23 cellular contexts compared by ENCODE assay signal in the genomic region with DNA sequence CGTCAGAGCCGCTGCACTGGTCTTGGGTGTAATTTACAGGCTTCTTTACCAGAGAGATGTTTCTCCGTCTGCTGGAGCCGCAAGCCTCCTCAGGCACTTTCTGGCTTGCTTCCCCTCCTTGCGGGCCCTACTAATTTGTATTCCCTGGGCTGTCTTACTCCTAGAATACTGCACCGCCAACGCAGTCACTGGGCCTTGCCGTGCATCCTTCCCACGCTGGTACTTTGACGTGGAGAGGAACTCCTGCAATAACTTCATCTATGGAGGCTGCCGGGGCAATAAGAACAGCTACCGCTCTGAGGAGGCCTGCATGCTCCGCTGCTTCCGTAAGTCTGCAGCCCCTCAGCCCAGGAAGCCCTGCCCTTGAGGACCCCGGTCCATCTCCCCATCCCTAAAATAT. TPM values are rescaled to one million over a fixed set of nuclear protein-coding genes. Genes with fewer than 3 reads are reported as not detected.
DNase-seq lines count a peak whose midpoint lies in the region; ATAC-seq and TF ChIP-seq lines count a peak whose summit lies in the region.
"Had no signal": no experiment of that assay in that cellular context is flagged by ENCODE, and none has a peak within 500 bp of the region (broad histone marks: within the 10 kb centered on the region; RNA-seq: fewer than 3 reads in every experiment).

No MANE protein-coding gene starts in this region.

- H3K9ac ChIP-seq in IMR-90 (ENCODE audit: low read depth, low read length): no peak overlapping the region
- H3K9ac ChIP-seq in neural progenitor cell: no peak overlapping the region

- no peaks in the 10 kb centered on the region for H4K20me1 ChIP-seq in IMR-90 (ENCODE audit: insufficient read depth, low read length)
- H4K20me1 ChIP-seq in neural progenitor cell (ENCODE audit: low read depth): no peaks in the 10 kb centered on the region

- peak overlapping the region; percentile 8 for H3K18ac ChIP-seq in IMR-90 (ENCODE audit: low read depth, low read length)

- peak overlapping the region; percentile 69 for H2AK9ac ChIP-seq in IMR-90 (replicated peaks; ENCODE audit: low read depth, low read length, poor library complexity)

- H3F3A ChIP-seq in neural progenitor cell (ENCODE audit: low read depth): no peaks in the 10 kb centered on the region

- H2BK120ac ChIP-seq in IMR-90 (ENCODE audit: low read depth, low read length): peak overlapping the region; percentile 75

- no peak overlapping the region for H3K4me3 Mint-ChIP-seq in neural progenitor cell
- H3K4me3 Mint-ChIP-seq: activated CD4-positive, alpha-beta T cell treated with anti-CD3 and anti-CD28 coated beads, Interleukin-2, amount 10 ng/mL, durations not matched to agents 7 days and 5 days; T-cell had no signal

- no peaks in the 10 kb centered on the region for H3K9me3 Mint-ChIP-seq in neural progenitor cell
- H3K9me3 Mint-ChIP-seq: activated CD4-positive, alpha-beta T cell treated with anti-CD3 and anti-CD28 coated beads, Interleukin-2, amount 10 ng/mL, durations not matched to agents 7 days and 5 days; T-cell had no signal

- peak overlapping the region; percentile 2; the same call in 1 of the 3 replicates for H2BK15ac ChIP-seq in IMR-90 (ENCODE audit: low read depth, low read length)

- peak overlapping the region; percentile 6; the same call in 1 of the 2 replicates for H4K5ac ChIP-seq in IMR-90 (ENCODE audit: low read depth, low read length)

- no peak overlapping the region for H3K4me2 ChIP-seq in IMR-90 (ENCODE audit: low read depth, low read length)
- H3K4me2 ChIP-seq in neural progenitor cell: no peak overlapping the region

- no peaks in the 10 kb centered on the region for H3K27me3 Mint-ChIP-seq in neural progenitor cell (ENCODE audit: insufficient read depth, low read depth)
- H3K27me3 Mint-ChIP-seq: activated CD4-positive, alpha-beta T cell treated with anti-CD3 and anti-CD28 coated beads, Interleukin-2, amount 10 ng/mL, durations not matched to agents 7 days and 5 days; T-cell had no signal

- peak overlapping the region; percentile 45 for H2BK20ac ChIP-seq in IMR-90 (ENCODE audit: low read depth, low read length)

- H4K91ac ChIP-seq in IMR-90 (ENCODE audit: insufficient read depth, low read depth, low read length): peak overlapping the region; percentile 57

- H3K36me3 Mint-ChIP-seq in neural progenitor cell: no peaks in the 10 kb centered on the region

- no peak for TF ChIP-seq POLR2A in IMR-90 (IDR thresholded peaks at IDR 0.05; ENCODE audit: low read depth, low read length)

- H3K4ac ChIP-seq in IMR-90 (ENCODE audit: low read depth, low read length): peak overlapping the region; percentile 53

- TF ChIP-seq CTCF in IMR-90 (conservative IDR thresholded peaks at IDR 0.05; ENCODE audit: low read depth, low read length) (no peak), neural progenitor cell (IDR thresholded peaks at IDR 0.05) (no peak)

- dilution Hi-C loops in IMR-90 (cut with HindIII; ENCODE audit: low sequenced_read_pairs, unreplicated experiment): no loop called here

- H3K36me3 ChIP-seq in IMR-90 (ENCODE audit: control insufficient read depth, insufficient read depth, low read length) (no peaks in the 10 kb centered on the region), neural progenitor cell (no peaks in the 10 kb centered on the region)
- H3K36me3 ChIP-seq: left ventricle myocardium inferior, ovary had no signal

- no peaks in the 10 kb centered on the region for H3K79me2 ChIP-seq in neural progenitor cell (ENCODE audit: low read depth)

- H2AFZ ChIP-seq in IMR-90 (replicated peaks; ENCODE audit: low read length, poor library complexity): peak overlapping the region; percentile 82
- no peak overlapping the region for H2AFZ ChIP-seq in neural progenitor cell (replicated peaks)

- H3K23ac ChIP-seq in IMR-90 (ENCODE audit: low read depth, low read length): no peak overlapping the region

- H3K27ac ChIP-seq in IMR-90 (ENCODE audit: insufficient read depth, low read length) (peak overlapping the region; percentile 43), epithelial cell of prostate (peak overlapping the region; percentile 99), neural progenitor cell (no peak overlapping the region), temporal lobe (ENCODE audit: low read depth, low read length) (peak overlapping the region; percentile 36)
- H3K27ac ChIP-seq: adrenal gland, esophagus muscularis mucosa, left ventricle myocardium inferior, ovary had no signal

- no peaks in the 10 kb centered on the region for H3K27me3 ChIP-seq in IMR-90 (ENCODE audit: control insufficient read depth, insufficient read depth, low read length)
- H3K27me3 ChIP-seq in neural progenitor cell: no peaks in the 10 kb centered on the region
- H3K27me3 ChIP-seq: adrenal gland, esophagus muscularis mucosa, ovary had no signal

- peaks cover 13% of the 10 kb centered on the region for H3K9me1 ChIP-seq in IMR-90 (ENCODE audit: insufficient read depth, low read length)

- H3K14ac ChIP-seq in IMR-90 (replicated peaks; ENCODE audit: low read depth, low read length): peak overlapping the region; percentile 32

- peaks cover 28% of the 10 kb centered on the region for H3K4me1 Mint-ChIP-seq in neural progenitor cell
- H3K4me1 Mint-ChIP-seq: activated CD4-positive, alpha-beta T cell treated with anti-CD3 and anti-CD28 coated beads, Interleukin-2, amount 10 ng/mL, durations not matched to agents 7 days and 5 days; T-cell had no signal

- peak overlapping the region; percentile 69 for H2AK5ac ChIP-seq in IMR-90 (ENCODE audit: low read depth, low read length)

- no peak for ATAC-seq in IMR-90 (ENCODE audit: low read depth)
- no peak for ATAC-seq in HG03039 (IDR thresholded peaks at IDR 0.05; ENCODE audit: unreplicated experiment)
- ATAC-seq: sciatic nerve, T-cell had no signal

- no peaks in the 10 kb centered on the region for H3K79me1 ChIP-seq in IMR-90 (ENCODE audit: low read depth in 1 of 2, low read length in 2 of 2)

- in situ Hi-C loops in IMR-90 (cut with MboI; ENCODE audit: low sequenced_read_pairs): no loop called here

- no peak overlapping the region for H3K4me3 ChIP-seq in IMR-90 (ENCODE audit: insufficient read depth, low read depth, low read length)
- no peak overlapping the region for H3K4me3 ChIP-seq in neural progenitor cell
- H3K4me3 ChIP-seq: adrenal gland, esophagus muscularis mucosa, left ventricle myocardium inferior, ovary had no signal

- 90% methylated on average over 9 of the region's 15 CpGs; no CpG with 5 or more reads in 1 of the 2 experiments for WGBS in IMR-90 (ENCODE audit: extremely low coverage in 2 of 2, insufficient read length in 1 of 2), 2 experiments

- H4K8ac ChIP-seq in IMR-90 (ENCODE audit: low read depth in 2 of 2, low read length in 2 of 2): peak overlapping the region; percentile 27 to 41; a peak in 3 of 4 replicates

- H2BK5ac ChIP-seq in IMR-90 (ENCODE audit: low read depth, low read length, poor library complexity, severe bottlenecking): peak overlapping the region; percentile 77

- H3K27ac Mint-ChIP-seq in neural progenitor cell: peak overlapping the region; percentile 21
- H3K27ac Mint-ChIP-seq: activated CD4-positive, alpha-beta T cell treated with anti-CD3 and anti-CD28 coated beads, Interleukin-2, amount 10 ng/mL, durations not matched to agents 7 days and 5 days; T-cell had no signal

- BruUV-seq in IMR-90 (replicated peaks; lab: Mats Ljungman, UMichigan): no TSS peak

- POLR2A ChIA-PET in IMR-90 (lab: Charles Lee; ENCODE audit: unreplicated experiment): no interaction called here

- CTCF ChIA-PET in IMR-90 (lab: Yijun Ruan, JAX): no interaction called here

- peaks cover 25% of the 10 kb centered on the region for H3K4me1 ChIP-seq in IMR-90 (ENCODE audit: control insufficient read depth, insufficient read depth, low read length)
- H3K4me1 ChIP-seq in neural progenitor cell: no peaks in the 10 kb centered on the region
- H3K4me1 ChIP-seq: left ventricle myocardium inferior had no signal

- intact Hi-C loops in IMR-90 (cut with micrococcal nuclease): no loop called here

- H3K9me3 ChIP-seq in IMR-90 (ENCODE audit: control insufficient read depth, insufficient read depth, low read length) (no peaks in the 10 kb centered on the region), neural progenitor cell (ENCODE audit: low read depth) (no peaks in the 10 kb centered on the region)
- H3K9me3 ChIP-seq: adrenal gland, esophagus muscularis mucosa, left ventricle myocardium inferior, ovary had no signal

- TF ChIP-seq RAD21 in IMR-90 (IDR thresholded peaks at IDR 0.05; ENCODE audit: low read length): no peak

- DNase-seq in IMR-90 (no peak), epithelial cell of prostate (ENCODE audit: low read depth, low spot score) (no peak), neural progenitor cell (ENCODE audit: low spot score) (no peak), NCI-H2029 treated with DMSO at 0.1 percent for 48 hours (lab: John Stamatoyannopoulos, UW) (no peak)
- DNase-seq in activated naive CD4-positive, alpha-beta T cell treated with anti-CD3 and anti-CD28 coated beads, Interleukin-2, amount 50 U/mL, for 16 hours: no peak
- no peak for DNase-seq in activated effector memory CD4-positive, alpha-beta T cell treated with Interleukin-2 at 50 U/mL for 16 hours
- DNase-seq: activated CD4-positive, alpha-beta T cell treated with anti-CD3 and anti-CD28 coated beads, Interleukin-2, amount 10 ng/mL, durations not matched to agents 7 days and 5 days; activated CD8-positive, alpha-beta memory T cell treated with anti-CD3 and anti-CD28 coated beads, Interleukin-2, amount 50 U/mL, for 48 hours; activated gamma-delta T cell; adrenal gland; Kasumi-1; left ventricle myocardium inferior; NCI-H1092; NCI-H2081 treated with DMSO at 0.1 percent for 48 hours; NCI-H524 treated with DMSO at 0.1 percent for 48 hours; ovary; SHP77; T-cell had no signal

- H3K56ac ChIP-seq in IMR-90 (ENCODE audit: extremely low read depth, insufficient read depth, low read length): peak overlapping the region; percentile 19; the same call in 1 of the 2 replicates

RNA-seq across cellular contexts. Expression of a gene that starts 14.1 kb away (rescaled TPM):
- total RNA-seq in IMR-90 (2012; rRNA removed) (1.4 TPM in 1 of 2 replicates, not detected in the other), neural progenitor cell (ENCODE audit: low replicate concordance) (not detected in 2 replicates), temporal lobe (1.2 TPM)
- polyA plus RNA-seq in IMR-90 (2012; rRNA removed): 0.80 and 0.96 TPM in 2 replicates
- polyA plus RNA-seq in IMR-90 (2012; cell fraction: cytosol; rRNA removed): 0.44 and 3.1 TPM in 2 replicates
- not detected in 2 replicates for polyA plus RNA-seq in IMR-90 (2012; cell fraction: nucleus; rRNA removed; ENCODE audit: low replicate concordance)
- total RNA-seq: activated CD4-positive, alpha-beta T cell treated with anti-CD3 and anti-CD28 coated beads, Interleukin-2, amount 10 ng/mL, durations not matched to agents 7 days and 5 days had no signal

RNA-seq across cellular contexts. Expression of a gene that starts 25.6 kb away (rescaled TPM):
- total RNA-seq in IMR-90 (2012; rRNA removed): 0.28 and 0.54 TPM in 2 replicates
- polyA plus RNA-seq in IMR-90 (2012; rRNA removed): 1.2 and 2.2 TPM in 2 replicates
- 1.2 and 1.8 TPM in 2 replicates for polyA plus RNA-seq in IMR-90 (2012; cell fraction: cytosol; rRNA removed)
- polyA plus RNA-seq in IMR-90 (2012; cell fraction: nucleus; rRNA removed; ENCODE audit: low replicate concordance): 1.2 and 1.3 TPM in 2 replicates
- total RNA-seq in neural progenitor cell (ENCODE audit: low replicate concordance): 71.0 and 177 TPM in 2 replicates
- total RNA-seq in temporal lobe: 60.0 TPM

RNA-seq across cellular contexts. Expression of a gene that starts 25.8 kb away (rescaled TPM):
- 72.2 and 78.9 TPM in 2 replicates for total RNA-seq in IMR-90 (2012; rRNA removed)
- 162 and 165 TPM in 2 replicates for polyA plus RNA-seq in IMR-90 (2012; rRNA removed)
- 95.0 and 225 TPM in 2 replicates for polyA plus RNA-seq in IMR-90 (2012; cell fraction: cytosol; rRNA removed)
- 92.8 and 241 TPM in 2 replicates for polyA plus RNA-seq in IMR-90 (2012; cell fraction: nucleus; rRNA removed; ENCODE audit: low replicate concordance)
- total RNA-seq in neural progenitor cell (ENCODE audit: low replicate concordance): 38.1 and 92.9 TPM in 2 replicates
- total RNA-seq in temporal lobe: 27.8 TPM

RNA-seq across cellular contexts. Expression of a gene that starts 29.7 kb away (rescaled TPM):
- total RNA-seq in IMR-90 (2012; rRNA removed) (2.7 and 2.8 TPM in 2 replicates), neural progenitor cell (ENCODE audit: low replicate concordance) (0.92 and 2.5 TPM in 2 replicates), temporal lobe (0.25 TPM)
- polyA plus RNA-seq in IMR-90 (2012; rRNA removed): 3.9 and 4.5 TPM in 2 replicates
- polyA plus RNA-seq in IMR-90 (2012; cell fraction: cytosol; rRNA removed): 3.3 and 4.2 TPM in 2 replicates
- polyA plus RNA-seq in IMR-90 (2012; cell fraction: nucleus; rRNA removed; ENCODE audit: low replicate concordance): 2.9 and 3.1 TPM in 2 replicates

RNA-seq across cellular contexts. Expression of a gene that starts 33.8 kb away (rescaled TPM):
- not detected in 2 replicates for total RNA-seq in IMR-90 (2012; rRNA removed)
- polyA plus RNA-seq in IMR-90 (2012; rRNA removed): 0.84 and 2.0 TPM in 2 replicates
- 5.4 and 10.2 TPM in 2 replicates for polyA plus RNA-seq in IMR-90 (2012; cell fraction: cytosol; rRNA removed)
- 2.1 and 3.5 TPM in 2 replicates for polyA plus RNA-seq in IMR-90 (2012; cell fraction: nucleus; rRNA removed; ENCODE audit: low replicate concordance)
- 2.0 and 4.2 TPM in 2 replicates for total RNA-seq in neural progenitor cell (ENCODE audit: low replicate concordance)
- 1.2 TPM for total RNA-seq in temporal lobe
- total RNA-seq: activated CD4-positive, alpha-beta T cell treated with anti-CD3 and anti-CD28 coated beads, Interleukin-2, amount 10 ng/mL, durations not matched to agents 7 days and 5 days; HT1080 had no signal

Comparison
In these comparisons a context has a peak if more than half of its experiments do, and no peak if none do; other contexts are left out.
1. RNA of a gene that starts 25.6 kb away (total RNA-seq): 71.0 to 177 TPM in neural progenitor cell and 60.0 TPM in temporal lobe (single experiment); 0.28 to 0.54 TPM in IMR-90; every median in the first group is over 10 times any median in the second.